In genomic region chr19:17473041-17473440, GRCh38 we compare ENCODE assay signal across 8 cellular contexts. TPM values are rescaled to one million over a fixed set of nuclear protein-coding genes. Genes with fewer than 3 reads are reported as not detected.
DNase-seq lines count a peak whose midpoint lies in the region; TF ChIP-seq lines count a peak whose summit lies in the region.
"Had no signal": no experiment of that assay in that cellular context is flagged by ENCODE, and none has a peak within 500 bp of the region (broad histone marks: within the 10 kb centered on the region; RNA-seq: fewer than 3 reads in every experiment).

No MANE protein-coding gene starts in this region.

- H3K27ac Mint-ChIP-seq in activated CD4-positive, alpha-beta T cell treated with anti-CD3 and anti-CD28 coated beads, Interleukin-2, amount 10 ng/mL, durations not matched to agents 7 days and 5 days: peak overlapping the region; percentile 38
- H3K27ac Mint-ChIP-seq in activated CD4-positive, alpha-beta memory T cell treated with anti-CD3 and anti-CD28 coated beads, Interleukin-2, amount 10 ng/mL, durations not matched to agents 7 days and 5 days: peak overlapping the region; percentile 16
- no peak overlapping the region for H3K27ac Mint-ChIP-seq in neural progenitor cell
- H3K27ac Mint-ChIP-seq: B cell, GM23338 had no signal

- H3K4me1 ChIP-seq in neural progenitor cell: peaks cover 12% of the 10 kb centered on the region

- no peak overlapping the region for H3K4me2 ChIP-seq in neural progenitor cell
- H3K4me2 ChIP-seq: GM23338 had no signal

- intact Hi-C loops in posterior cingulate gyrus (cut with DNase I): loop anchor here (10.0 kb wide), 1 partner anchor 138 kb away; the partner anchor contains the start of genes ANO8 and GTPBP3

- peaks cover 14% of the 10 kb centered on the region for H3K27me3 ChIP-seq in neural progenitor cell

- H3K9me3 Mint-ChIP-seq in activated CD4-positive, alpha-beta T cell treated with anti-CD3 and anti-CD28 coated beads, Interleukin-2, amount 10 ng/mL, durations not matched to agents 7 days and 5 days: no peaks in the 10 kb centered on the region
- no peaks in the 10 kb centered on the region for H3K9me3 Mint-ChIP-seq in activated CD4-positive, alpha-beta memory T cell treated with anti-CD3 and anti-CD28 coated beads, Interleukin-2, amount 10 ng/mL, durations not matched to agents 7 days and 5 days
- no peaks in the 10 kb centered on the region for H3K9me3 Mint-ChIP-seq in neural progenitor cell
- H3K9me3 Mint-ChIP-seq: GM23338 had no signal

- H3K36me3 Mint-ChIP-seq in activated CD4-positive, alpha-beta T cell treated with anti-CD3 and anti-CD28 coated beads, Interleukin-2, amount 10 ng/mL, durations not matched to agents 7 days and 5 days (ENCODE audit: low read depth): no peaks in the 10 kb centered on the region
- no peaks in the 10 kb centered on the region for H3K36me3 Mint-ChIP-seq in activated CD4-positive, alpha-beta memory T cell treated with anti-CD3 and anti-CD28 coated beads, Interleukin-2, amount 10 ng/mL, durations not matched to agents 7 days and 5 days (ENCODE audit: low read depth)
- peaks cover 3% of the 10 kb centered on the region for H3K36me3 Mint-ChIP-seq in neural progenitor cell

- CTCF ChIA-PET in activated CD4-positive, alpha-beta T cell treated with anti-CD3 and anti-CD28 coated beads, Interleukin-2, amount 10 ng/mL, durations not matched to agents 7 days and 5 days (lab: Charles Lee): interaction anchor here (1.7 kb wide), 1 partner anchor 23 kb away, joined by 8 read pairs; no protein-coding TSS in a partner anchor
- CTCF ChIA-PET in activated CD4-positive, alpha-beta memory T cell treated with anti-CD3 and anti-CD28 coated beads, Interleukin-2, amount 10 ng/mL, durations not matched to agents 7 days and 5 days (lab: Charles Lee): interaction anchor here (1.2 kb wide), 1 partner anchor 23 kb away, joined by 9 read pairs; no protein-coding TSS in a partner anchor

- H3F3A ChIP-seq in neural progenitor cell (ENCODE audit: low read depth): peaks cover 18% of the 10 kb centered on the region

- no peaks in the 10 kb centered on the region for H3K79me2 ChIP-seq in neural progenitor cell (ENCODE audit: low read depth)

- no peaks in the 10 kb centered on the region for H3K36me3 ChIP-seq in neural progenitor cell

- TF ChIP-seq CTCF in neural progenitor cell (IDR thresholded peaks at IDR 0.05): no peak

- H2AFZ ChIP-seq in neural progenitor cell (replicated peaks): no peak overlapping the region
- H2AFZ ChIP-seq: GM23338 had no signal

- no peak overlapping the region for H3K9ac ChIP-seq in neural progenitor cell

- H3K4me1 Mint-ChIP-seq in activated CD4-positive, alpha-beta T cell treated with anti-CD3 and anti-CD28 coated beads, Interleukin-2, amount 10 ng/mL, durations not matched to agents 7 days and 5 days: peaks cover 26% of the 10 kb centered on the region
- H3K4me1 Mint-ChIP-seq in activated CD4-positive, alpha-beta memory T cell treated with anti-CD3 and anti-CD28 coated beads, Interleukin-2, amount 10 ng/mL, durations not matched to agents 7 days and 5 days: peaks cover 31% of the 10 kb centered on the region
- peaks cover 32% of the 10 kb centered on the region for H3K4me1 Mint-ChIP-seq in neural progenitor cell

- H3K4me3 Mint-ChIP-seq in activated CD4-positive, alpha-beta T cell treated with anti-CD3 and anti-CD28 coated beads, Interleukin-2, amount 10 ng/mL, durations not matched to agents 7 days and 5 days: no peak overlapping the region
- H3K4me3 Mint-ChIP-seq in activated CD4-positive, alpha-beta memory T cell treated with anti-CD3 and anti-CD28 coated beads, Interleukin-2, amount 10 ng/mL, durations not matched to agents 7 days and 5 days: no peak overlapping the region
- peak overlapping the region; percentile 72 for H3K4me3 Mint-ChIP-seq in neural progenitor cell

- H4K20me1 ChIP-seq in neural progenitor cell (ENCODE audit: low read depth): peaks cover 3% of the 10 kb centered on the region

- DNase-seq in activated CD4-positive, alpha-beta T cell treated with anti-CD3 and anti-CD28 coated beads, Interleukin-2, amount 10 ng/mL, durations not matched to agents 7 days and 5 days: peak; percentile 30
- no peak for DNase-seq in activated CD4-positive, alpha-beta T cell treated with anti-CD3 and anti-CD28 coated beads, Interleukin-2, amount 50 U/mL, for 4 hours
- DNase-seq in activated CD4-positive, alpha-beta memory T cell treated with anti-CD3 and anti-CD28 coated beads, Interleukin-2, amount 10 ng/mL, durations not matched to agents 7 days and 5 days: peak; percentile 30
- DNase-seq in neural progenitor cell (ENCODE audit: low spot score): no peak
- DNase-seq in posterior cingulate gyrus: no peak
- DNase-seq in Ammon's horn (ENCODE audit: low spot score): no peak

- no peak overlapping the region for H3K27ac ChIP-seq in neural progenitor cell

- H3K27me3 Mint-ChIP-seq in activated CD4-positive, alpha-beta T cell treated with anti-CD3 and anti-CD28 coated beads, Interleukin-2, amount 10 ng/mL, durations not matched to agents 7 days and 5 days: peaks cover 6% of the 10 kb centered on the region
- H3K27me3 Mint-ChIP-seq in activated CD4-positive, alpha-beta memory T cell treated with anti-CD3 and anti-CD28 coated beads, Interleukin-2, amount 10 ng/mL, durations not matched to agents 7 days and 5 days: peaks cover 6% of the 10 kb centered on the region
- peaks cover 4% of the 10 kb centered on the region for H3K27me3 Mint-ChIP-seq in neural progenitor cell (ENCODE audit: insufficient read depth, low read depth)
- H3K27me3 Mint-ChIP-seq: B cell had no signal

- no peak overlapping the region for H3K4me3 ChIP-seq in neural progenitor cell
- H3K4me3 ChIP-seq: GM23338 had no signal

- H3K9me3 ChIP-seq in neural progenitor cell (ENCODE audit: low read depth): no peaks in the 10 kb centered on the region

- POLR2A ChIA-PET in activated CD4-positive, alpha-beta T cell treated with anti-CD3 and anti-CD28 coated beads, Interleukin-2, amount 10 ng/mL, durations not matched to agents 7 days and 5 days (lab: Charles Lee): no interaction called here
- POLR2A ChIA-PET in activated CD4-positive, alpha-beta memory T cell treated with anti-CD3 and anti-CD28 coated beads, Interleukin-2, amount 10 ng/mL, durations not matched to agents 7 days and 5 days (lab: Charles Lee): interaction anchor here (1.0 kb wide), 1 partner anchor 10 kb away, joined by 4 read pairs; no protein-coding TSS in a partner anchor

RNA-seq across cellular contexts. Expression of gene SLC27A1, which starts 2.7 kb away (rescaled TPM):
- 1 to 10 TPM; 2.1 to 2.8 TPM for total RNA-seq in activated CD4-positive, alpha-beta T cell treated with anti-CD3 and anti-CD28 coated beads, Interleukin-2, amount 10 ng/mL, durations not matched to agents 7 days and 5 days
- 1 to 10 TPM; 3.6 to 4.1 TPM for total RNA-seq in activated CD4-positive, alpha-beta memory T cell treated with anti-CD3 and anti-CD28 coated beads, Interleukin-2, amount 10 ng/mL, durations not matched to agents 7 days and 5 days
- total RNA-seq in neural progenitor cell (ENCODE audit: low replicate concordance): 13.9 and 22.4 TPM in 2 replicates

RNA-seq across cellular contexts. Expression of gene NXNL1, which starts 12.3 kb away (rescaled TPM):
- not detected for total RNA-seq in activated CD4-positive, alpha-beta T cell treated with anti-CD3 and anti-CD28 coated beads, Interleukin-2, amount 10 ng/mL, durations not matched to agents 7 days and 5 days
- total RNA-seq in activated CD4-positive, alpha-beta memory T cell treated with anti-CD3 and anti-CD28 coated beads, Interleukin-2, amount 10 ng/mL, durations not matched to agents 7 days and 5 days: not detected
- total RNA-seq in neural progenitor cell (ENCODE audit: low replicate concordance): not detected in 2 replicates
- total RNA-seq: B cell, GM23338 had no signal

RNA-seq across cellular contexts. Expression of gene TMEM221, which starts 24.6 kb away (rescaled TPM):
- total RNA-seq in activated CD4-positive, alpha-beta T cell treated with anti-CD3 and anti-CD28 coated beads, Interleukin-2, amount 10 ng/mL, durations not matched to agents 7 days and 5 days: not detected
- not detected for total RNA-seq in activated CD4-positive, alpha-beta memory T cell treated with anti-CD3 and anti-CD28 coated beads, Interleukin-2, amount 10 ng/mL, durations not matched to agents 7 days and 5 days
- total RNA-seq in neural progenitor cell (ENCODE audit: low replicate concordance): 0.17 and 2.2 TPM in 2 replicates
- total RNA-seq: B cell had no signal

RNA-seq across cellular contexts. Expression of gene PGLS, which starts 38.4 kb away (rescaled TPM):
- total RNA-seq in activated CD4-positive, alpha-beta T cell treated with anti-CD3 and anti-CD28 coated beads, Interleukin-2, amount 10 ng/mL, durations not matched to agents 7 days and 5 days: 10 to 100 TPM; 81.8 to 93.0 TPM
- 10 to 100 TPM; 65.0 to 65.9 TPM for total RNA-seq in activated CD4-positive, alpha-beta memory T cell treated with anti-CD3 and anti-CD28 coated beads, Interleukin-2, amount 10 ng/mL, durations not matched to agents 7 days and 5 days
- total RNA-seq in neural progenitor cell (ENCODE audit: low replicate concordance): 22.8 and 86.0 TPM in 2 replicates

RNA-seq across cellular contexts. Expression of gene MVB12A, which starts 53.2 kb away (rescaled TPM):
- 10 to 100 TPM; 33.5 to 44.5 TPM for total RNA-seq in activated CD4-positive, alpha-beta T cell treated with anti-CD3 and anti-CD28 coated beads, Interleukin-2, amount 10 ng/mL, durations not matched to agents 7 days and 5 days
- total RNA-seq in activated CD4-positive, alpha-beta memory T cell treated with anti-CD3 and anti-CD28 coated beads, Interleukin-2, amount 10 ng/mL, durations not matched to agents 7 days and 5 days: 10 to 100 TPM; 44.5 to 45.3 TPM
- 33.2 and 88.6 TPM in 2 replicates for total RNA-seq in neural progenitor cell (ENCODE audit: low replicate concordance)

Comparison
In these comparisons a context has a peak if more than half of its experiments do, and no peak if none do; other contexts are left out.
1. DNase-seq: peak in activated CD4-positive, alpha-beta T cell treated with anti-CD3 and anti-CD28 coated beads, Interleukin-2, amount 10 ng/mL, durations not matched to agents 7 days and 5 days (single experiment) and activated CD4-positive, alpha-beta memory T cell treated with anti-CD3 and anti-CD28 coated beads, Interleukin-2, amount 10 ng/mL, durations not matched to agents 7 days and 5 days (single experiment); none in activated CD4-positive, alpha-beta T cell treated with anti-CD3 and anti-CD28 coated beads, Interleukin-2, amount 50 U/mL, for 4 hours (0 of 2), neural progenitor cell (single experiment), posterior cingulate gyrus (0 of 10) and Ammon's horn (single experiment).